Comparison of ENCODE assay signal across 8 cellular contexts in the genomic region with DNA sequence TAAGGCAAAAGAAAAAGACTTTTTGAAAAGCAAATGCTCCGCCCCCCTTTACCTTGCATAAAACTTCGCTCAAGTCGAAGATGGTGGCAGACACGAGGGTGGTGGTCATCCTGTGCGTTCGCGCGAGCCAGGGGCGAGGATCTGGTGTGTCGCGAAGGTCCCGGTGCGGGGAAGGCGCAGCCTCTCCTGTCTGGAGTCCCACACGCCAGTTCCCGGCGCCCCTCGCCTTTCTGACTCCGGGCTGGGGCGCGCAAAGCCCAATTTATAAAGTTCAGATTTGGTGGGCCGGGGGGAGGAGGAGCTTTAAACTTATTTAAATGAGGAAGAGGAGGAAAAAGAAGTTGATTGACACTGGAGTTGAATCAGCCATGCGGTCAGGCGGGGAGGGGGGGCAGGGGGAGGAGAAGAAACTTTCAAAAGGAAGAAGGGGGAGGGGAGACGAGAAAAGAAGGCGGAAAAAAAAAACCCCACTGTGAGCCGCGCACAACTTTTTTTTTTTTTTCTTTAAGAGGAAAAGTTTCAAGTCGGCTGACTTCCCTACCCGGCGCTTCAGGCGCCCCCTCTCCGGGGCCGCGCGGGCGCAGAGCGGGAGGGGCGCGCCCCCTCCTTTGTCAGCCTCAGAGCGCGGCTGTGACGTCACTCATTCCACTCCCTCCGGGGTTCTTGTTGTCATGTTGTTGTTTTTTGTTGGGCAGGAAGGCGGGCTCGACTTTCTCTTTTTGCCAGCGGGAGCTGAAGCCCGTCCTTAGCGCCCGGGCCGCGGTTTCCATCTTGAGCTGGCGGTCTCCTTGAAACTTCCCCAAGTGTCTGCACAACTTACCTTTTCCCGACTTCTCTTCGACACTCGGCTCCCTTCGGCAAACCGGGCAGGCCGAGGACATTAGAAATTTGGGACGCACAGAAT. TPM values are rescaled to one million over a fixed set of nuclear protein-coding genes. Genes with fewer than 3 reads are reported as not detected.
DNase-seq lines count a peak whose midpoint lies in the region; FAIRE-seq and TF ChIP-seq lines count a peak whose summit lies in the region.

A gene with protein sequence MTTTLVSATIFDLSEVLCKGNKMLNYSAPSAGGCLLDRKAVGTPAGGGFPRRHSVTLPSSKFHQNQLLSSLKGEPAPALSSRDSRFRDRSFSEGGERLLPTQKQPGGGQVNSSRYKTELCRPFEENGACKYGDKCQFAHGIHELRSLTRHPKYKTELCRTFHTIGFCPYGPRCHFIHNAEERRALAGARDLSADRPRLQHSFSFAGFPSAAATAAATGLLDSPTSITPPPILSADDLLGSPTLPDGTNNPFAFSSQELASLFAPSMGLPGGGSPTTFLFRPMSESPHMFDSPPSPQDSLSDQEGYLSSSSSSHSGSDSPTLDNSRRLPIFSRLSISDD (minus strand): TSS at position 238 of the 904 bp plus-strand sequence. CDS start 129 bp downstream, at position 109.

- H3K4me3 ChIP-seq in kidney (ENCODE audit: low read length in 2 of 2): peak within 1 kb of the TSS; percentile 89 to 100

- H3K27ac ChIP-seq in kidney (ENCODE audit: low read depth in 2 of 2, low read length in 2 of 2): peak within 1 kb of the TSS; percentile 100

- peak within 1 kb of the TSS; percentile 99 to 100 for H3K9ac ChIP-seq in kidney (ENCODE audit: low read length in 2 of 2)

- intact Hi-C loops in kidney (cut with DNase I): loop anchor here (10.0 kb wide), 1 partner anchor 248 kb away; no protein-coding TSS in a partner anchor

- H3K27ac Mint-ChIP-seq in chondrocyte (ENCODE audit: unreplicated experiment): peak within 1 kb of the TSS; percentile 99

- peaks cover 64% of the 10 kb centered on the region for H3K4me1 Mint-ChIP-seq in chondrocyte (ENCODE audit: low read depth)

- no peaks in the 10 kb centered on the region for H3K9me3 Mint-ChIP-seq in chondrocyte (ENCODE audit: low read depth)

- no peaks in the 10 kb centered on the region for H3K9me3 ChIP-seq in kidney (ENCODE audit: control insufficient read depth in 1 of 2, low read length in 2 of 2)

- TF ChIP-seq CTCF in chondrocyte (IDR thresholded peaks at IDR 0.05) (no peak), kidney (IDR thresholded peaks at IDR 0.05; ENCODE audit: borderline replicate concordance, extremely low read depth, insufficient read depth) (no peak)

- H3K36me3 ChIP-seq in kidney (ENCODE audit: control insufficient read depth in 1 of 2, insufficient read depth in 2 of 2, low read length in 2 of 2): peaks cover 3 to 35% of the 10 kb centered on the region in 2 donors

- no peaks in the 10 kb centered on the region for H3K27me3 Mint-ChIP-seq in chondrocyte (ENCODE audit: low read depth)

- DNase-seq in ELF-1 (ENCODE audit: low read depth, low spot score) (peak; percentile 99), HCEC 1CT (peak; percentile 97), NCI-H1105 treated with DMSO at 0.1 percent for 48 hours (lab: John Stamatoyannopoulos, UW) (peak; percentile 49), chondrocyte (ENCODE audit: low spot score) (no peak), kidney (peak; percentile 98), NCI-H146 (lab: John Stamatoyannopoulos, UW) (no peak)
- peak; percentile 80 to 82 for DNase-seq in activated CD4-positive, alpha-beta T cell treated with anti-CD3 and anti-CD28 coated beads for 24 hours (ENCODE audit: low read depth in 2 of 2)
- peak; percentile 80 to 86 for DNase-seq in stimulated activated CD4-positive, alpha-beta T cell treated with anti-CD3 and anti-CD28 coated beads, Interleukin-15, amount 100 ng/mL, for 1 hour (ENCODE audit: low read depth in 1 of 2, low spot score in 1 of 2)

- peaks cover 36% of the 10 kb centered on the region for H3K36me3 Mint-ChIP-seq in chondrocyte (ENCODE audit: low read depth)

- peak within 1 kb of the TSS; percentile 90 for H3K4me3 Mint-ChIP-seq in chondrocyte (ENCODE audit: unreplicated experiment)

- FAIRE-seq in kidney (lab: Jason Lieb, UNC): no peak

- H3K4me1 ChIP-seq in kidney (ENCODE audit: control insufficient read depth in 1 of 2, insufficient read depth in 1 of 2, low read depth in 1 of 2, low read length in 2 of 2): peaks cover 11 to 12% of the 10 kb centered on the region in 2 donors

RNA-seq across cellular contexts. Expression of the gene that starts here (rescaled TPM):
- total RNA-seq in chondrocyte (82.5 to 195 TPM (median 180 TPM) in 3 replicates), kidney (289 TPM)
- 73.3 TPM for polyA plus RNA-seq in kidney (ENCODE audit: insufficient read depth, low read depth, low replicate concordance)

Comparison
In these comparisons a context has a peak if more than half of its experiments do, and no peak if none do; other contexts are left out.
1. DNase-seq: peak in ELF-1 (single experiment), HCEC 1CT (single experiment), NCI-H1105 treated with DMSO at 0.1 percent for 48 hours (single experiment), activated CD4-positive, alpha-beta T cell treated with anti-CD3 and anti-CD28 coated beads for 24 hours (2 of 2), kidney (single experiment) and stimulated activated CD4-positive, alpha-beta T cell treated with anti-CD3 and anti-CD28 coated beads, Interleukin-15, amount 100 ng/mL, for 1 hour (2 of 2); none in chondrocyte (single experiment) and NCI-H146 (single experiment).